Comparison of ENCODE assay signal across 8 cellular contexts in the genomic region with DNA sequence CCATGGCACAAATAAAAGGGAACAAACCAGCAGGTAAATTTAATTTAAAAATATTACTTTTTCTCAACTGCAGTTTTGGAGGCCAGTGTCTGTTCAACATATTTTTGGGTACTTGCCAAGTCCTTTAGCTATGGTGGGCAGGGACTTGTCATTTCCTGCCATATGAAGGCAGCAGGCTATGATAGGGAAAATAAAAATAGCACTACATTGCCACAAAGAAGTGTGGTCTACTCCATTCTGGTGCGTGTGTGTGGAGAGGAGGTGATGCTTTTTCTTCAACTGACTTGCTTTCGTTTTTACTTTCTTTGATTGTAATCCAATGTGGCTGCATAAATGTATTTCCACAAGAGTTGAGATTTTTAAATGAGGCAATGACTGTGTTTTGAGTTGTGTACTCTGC. TPM values are rescaled to one million over a fixed set of nuclear protein-coding genes. Genes with fewer than 3 reads are reported as not detected.
A peak's percentile ranks its signal among the peaks of the same experiment; 100 is the strongest.
DNase-seq lines count a peak whose midpoint lies in the region; ATAC-seq and TF ChIP-seq lines count a peak whose summit lies in the region.

No MANE protein-coding gene starts in this region.

- no peak overlapping the region for H3K27ac Mint-ChIP-seq in CD14-positive monocyte

- H3K27ac ChIP-seq in coronary artery (no peak overlapping the region), substantia nigra (ENCODE audit: low read depth, low read length, poor library complexity, severe bottlenecking) (no peak overlapping the region)

- no peaks in the 10 kb centered on the region for H3K36me3 Mint-ChIP-seq in CD14-positive monocyte

- intact Hi-C loops in CD14-positive monocyte (cut with micrococcal nuclease): no loop called here

- H3K9me3 Mint-ChIP-seq in CD14-positive monocyte: no peaks in the 10 kb centered on the region

- peaks cover 8% of the 10 kb centered on the region for H3K4me1 Mint-ChIP-seq in CD14-positive monocyte

- no peaks in the 10 kb centered on the region for H3K27me3 Mint-ChIP-seq in CD14-positive monocyte (ENCODE audit: low read depth in 3 of 3)

- ATAC-seq in GM18519 (IDR thresholded peaks at IDR 0.05; ENCODE audit: low FRiP score, unreplicated experiment) (peak; percentile 85), GM21619 (IDR thresholded peaks at IDR 0.05; ENCODE audit: unreplicated experiment) (peak; percentile 79)

- TF ChIP-seq CTCF in coronary artery (IDR thresholded peaks at IDR 0.05): no peak
- no peak for TF ChIP-seq CTCF in CD14-positive monocyte (IDR thresholded peaks at IDR 0.05)

- peak overlapping the region; percentile 22 for H3K4me3 ChIP-seq in coronary artery

- DNase-seq in MV-4-11 (lab: John Stamatoyannopoulos, UW): peak; percentile 66
- no peak for DNase-seq in coronary artery (ENCODE audit: low spot score)
- no peak for DNase-seq in CD14-positive monocyte (ENCODE audit: low spot score)
- no peak for DNase-seq in DMS79 (lab: John Stamatoyannopoulos, UW)
- no peak for DNase-seq in substantia nigra (lab: John Stamatoyannopoulos, UW)
- DNase-seq in germinal center (ENCODE audit: low spot score): no peak

- peak overlapping the region in 1 of 2 donors; percentile 53 for H3K4me3 Mint-ChIP-seq in CD14-positive monocyte

RNA-seq across cellular contexts. Expression of a gene that starts 17.2 kb away (rescaled TPM):
- polyA plus RNA-seq in CD14-positive monocyte: under 1 TPM; 0.08 to 0.30 TPM
